Comparison of ENCODE assay signal across 25 cellular contexts in genomic region chr17:32723310-32723955, GRCh38.
DNase-seq lines count a peak whose midpoint lies in the region; ATAC-seq and TF ChIP-seq lines count a peak whose summit lies in the region.
"Had no signal": no experiment of that assay in that cellular context is flagged by ENCODE, and none has a peak within 500 bp of the region (broad histone marks: within the 10 kb centered on the region; RNA-seq: fewer than 3 reads in every experiment).

No MANE protein-coding gene starts in this region.

- peak overlapping the region; percentile 9 for H3K4me3 Mint-ChIP-seq in endothelial cell (ENCODE audit: unreplicated experiment)
- H3K4me3 Mint-ChIP-seq: activated CD8-positive, alpha-beta T cell treated with anti-CD3 and anti-CD28 coated beads, Interleukin-2, amount 10 ng/mL, durations not matched to agents 7 days and 5 days; B cell; dendritic cell treated with granulocyte-macrophage colony-stimulating factor and Interleukin-4, amounts not matched to agents 40 ng/mL and 50 ng/mL, for 4 days had no signal

- peaks cover 4% of the 10 kb centered on the region for H3K4me1 Mint-ChIP-seq in endothelial cell (ENCODE audit: unreplicated experiment)
- H3K4me1 Mint-ChIP-seq: B cell had no signal

- H3K9me3 ChIP-seq in heart right ventricle: peaks cover 0 to 13% (median 5%) of the 10 kb centered on the region in 11 donors
- H3K9me3 ChIP-seq: left lung had no signal

- peak in 5 of 8 donors; percentile 39 to 74 (median 72) for ATAC-seq in heart right ventricle
- no peak for ATAC-seq in Right ventricle myocardium superior (ENCODE audit: poor library complexity)
- no peak for ATAC-seq in HG03520 (IDR thresholded peaks at IDR 0.05; ENCODE audit: unreplicated experiment)
- ATAC-seq: activated CD8-positive, alpha-beta T cell treated with anti-CD3 and anti-CD28 coated beads, Interleukin-2, amount 10 ng/mL, durations not matched to agents 7 days and 5 days; activated naive CD4-positive, alpha-beta T cell treated with anti-CD3 and anti-CD28 coated beads, Interleukin-2, amount 50 U/mL, for 72 hours; foreskin keratinocyte; HCT116; left lung had no signal

- WGBS in heart right ventricle, 2 donors: 66 to 74% methylated on average over 5 of the region's 5 CpGs

- H3K4me3 ChIP-seq in heart right ventricle: no peak overlapping the region
- H3K4me3 ChIP-seq: left lung, stomach had no signal

- H3K27ac ChIP-seq in heart right ventricle (no peak overlapping the region), layer of hippocampus (ENCODE audit: low read depth, low read length) (peak overlapping the region; percentile 74)
- H3K27ac ChIP-seq: foreskin keratinocyte, left lung, stomach had no signal

- H3K27me3 Mint-ChIP-seq in endothelial cell (ENCODE audit: unreplicated experiment): no peaks in the 10 kb centered on the region
- H3K27me3 Mint-ChIP-seq: B cell; dendritic cell treated with granulocyte-macrophage colony-stimulating factor and Interleukin-4, amounts not matched to agents 40 ng/mL and 50 ng/mL, for 4 days had no signal

- TF ChIP-seq CTCF in heart right ventricle (IDR thresholded peaks at IDR 0.05) (no peak), endothelial cell (IDR thresholded peaks at IDR 0.05; ENCODE audit: unreplicated experiment) (no peak)

- intact Hi-C loops in heart right ventricle (cut with DNase I) (no loop called here), Right ventricle myocardium superior (cut with DNase I) (no loop called here)

- H3K36me3 Mint-ChIP-seq in endothelial cell (ENCODE audit: low read depth, unreplicated experiment): peaks cover 11% of the 10 kb centered on the region

- H3K27ac Mint-ChIP-seq in endothelial cell (ENCODE audit: unreplicated experiment): no peak overlapping the region
- H3K27ac Mint-ChIP-seq: activated CD8-positive, alpha-beta T cell treated with anti-CD3 and anti-CD28 coated beads, Interleukin-2, amount 10 ng/mL, durations not matched to agents 7 days and 5 days; activated naive CD4-positive, alpha-beta T cell treated with anti-CD3 and anti-CD28 coated beads, Interleukin-2, amount 50 U/mL, for 72 hours; B cell; dendritic cell treated with granulocyte-macrophage colony-stimulating factor and Interleukin-4, amounts not matched to agents 40 ng/mL and 50 ng/mL, for 4 days had no signal

- H3K36me3 ChIP-seq in heart right ventricle: peaks cover 0 to 39% (median 6%) of the 10 kb centered on the region in 9 donors
- H3K36me3 ChIP-seq: left lung had no signal

- DNase-seq in heart right ventricle (peak in 1 of 2 donors; percentile 17), Right ventricle myocardium superior (no peak), endothelial cell (ENCODE audit: low spot score) (no peak), superior temporal gyrus (ENCODE audit: extremely low spot score) (peak; percentile 74), NCI-H187 (lab: John Stamatoyannopoulos, UW) (no peak), SHP77 (lab: John Stamatoyannopoulos, UW) (no peak)
- DNase-seq: 8988T; activated CD4-positive, CD25-positive, alpha-beta regulatory T cell treated with anti-CD3 and anti-CD28 coated beads, Interleukin-2, amount 50 U/mL, for 72 hours; activated CD8-positive, alpha-beta T cell treated with anti-CD3 and anti-CD28 coated beads, Interleukin-2, amount 10 ng/mL, durations not matched to agents 7 days and 5 days; activated T-cell treated with anti-CD3 and anti-CD28 coated beads, Interleukin-2, amount 50 U/mL, for 48 hours; DMS79 treated with DMSO at 0.1 percent for 48 hours; foreskin keratinocyte; left lung; NCI-H1092; NCI-H2107; NCI-H510A treated with DMSO at 0.1 percent for 48 hours; stimulated activated CD4-positive, alpha-beta T cell treated with anti-CD3 and anti-CD28 coated beads, Interleukin-4, amount 100 ng/mL, for 4 hours; stomach; T1000 had no signal

- no peaks in the 10 kb centered on the region for H3K9me3 Mint-ChIP-seq in endothelial cell (ENCODE audit: unreplicated experiment)

- no peaks in the 10 kb centered on the region for H3K4me1 ChIP-seq in heart right ventricle
- H3K4me1 ChIP-seq: foreskin keratinocyte, left lung, stomach had no signal

- H3K27me3 ChIP-seq in heart right ventricle: no peaks in the 10 kb centered on the region
- no peaks in the 10 kb centered on the region for H3K27me3 ChIP-seq in layer of hippocampus (ENCODE audit: control insufficient read depth, insufficient read depth, low read length)
- H3K27me3 ChIP-seq: foreskin keratinocyte, left lung, stomach had no signal

Comparison
In these comparisons a context has a peak if more than half of its experiments do, and no peak if none do; other contexts are left out.
1. ATAC-seq: peak in heart right ventricle (5 of 8); none in Right ventricle myocardium superior (single experiment) and HG03520 (single experiment).